ENCODE assay signal across 12 cellular contexts in genomic region chr2:111069722-111070121, GRCh38. TPM values are rescaled to one million over a fixed set of nuclear protein-coding genes. Genes with fewer than 3 reads are reported as not detected.
DNase-seq lines count a peak whose midpoint lies in the region; TF ChIP-seq lines count a peak whose summit lies in the region.
"Had no signal": no experiment of that assay in that cellular context is flagged by ENCODE, and none has a peak within 500 bp of the region (broad histone marks: within the 10 kb centered on the region; RNA-seq: fewer than 3 reads in every experiment).

No MANE protein-coding gene starts in this region.

- no peaks in the 10 kb centered on the region for H4K20me1 ChIP-seq in smooth muscle cell (ENCODE audit: low read depth)

- no peaks in the 10 kb centered on the region for H3K36me3 Mint-ChIP-seq in activated CD4-positive, alpha-beta T cell treated with anti-CD3 and anti-CD28 coated beads, Interleukin-2, amount 10 ng/mL, durations not matched to agents 24 days and 14 days (ENCODE audit: low read depth)
- H3K36me3 Mint-ChIP-seq in endothelial cell (ENCODE audit: low read depth, unreplicated experiment): no peaks in the 10 kb centered on the region

- no peaks in the 10 kb centered on the region for H3K9me3 ChIP-seq in smooth muscle cell (replicated peaks; ENCODE audit: low read depth)
- H3K9me3 ChIP-seq in colonic mucosa: no peaks in the 10 kb centered on the region

- H3K4me1 ChIP-seq in smooth muscle cell (ENCODE audit: low read depth): no peaks in the 10 kb centered on the region
- no peaks in the 10 kb centered on the region for H3K4me1 ChIP-seq in colonic mucosa

- H3K27ac Mint-ChIP-seq in activated CD4-positive, alpha-beta T cell treated with anti-CD3 and anti-CD28 coated beads, Interleukin-2, amount 10 ng/mL, durations not matched to agents 24 days and 14 days: no peak overlapping the region
- H3K27ac Mint-ChIP-seq in endothelial cell (ENCODE audit: unreplicated experiment): no peak overlapping the region
- H3K27ac Mint-ChIP-seq: natural killer cell treated with Interleukin-12 subunit alpha and Interleukin-12 subunit beta and Interleukin-15 and Interleukin-18, amount 100 ng/mL, for 72 hours had no signal

- H3K27ac ChIP-seq in smooth muscle cell (ENCODE audit: low read depth) (no peak overlapping the region), colonic mucosa (no peak overlapping the region)

- H3K36me3 ChIP-seq in smooth muscle cell (ENCODE audit: low read depth): no peaks in the 10 kb centered on the region
- no peaks in the 10 kb centered on the region for H3K36me3 ChIP-seq in colonic mucosa

- intact Hi-C loops in activated CD4-positive, alpha-beta T cell treated with anti-CD3 and anti-CD28 coated beads, Interleukin-2, amount 10 ng/mL, durations not matched to agents 24 days and 14 days (cut with micrococcal nuclease): no loop called here
- intact Hi-C loops in colonic mucosa (cut with DNase I): no loop called here

- H3K4me3 ChIP-seq in NB4 (ENCODE audit: low read depth, low read length) (no peak overlapping the region), smooth muscle cell (no peak overlapping the region), colonic mucosa (no peak overlapping the region)

- H3K9ac ChIP-seq in smooth muscle cell (ENCODE audit: low read depth) (no peak overlapping the region), colonic mucosa (ENCODE audit: low read depth in 2 of 2, low read length in 2 of 2) (no peak overlapping the region)

- WGBS in smooth muscle cell (ENCODE audit: low lambda C conversion rate): 95% methylated on average over 3 of the region's 3 CpGs

- in situ Hi-C loops in G401 (cut with HindIII; ENCODE audit: low sequenced_read_pairs): no loop called here

- no peak overlapping the region for H3K4me3 Mint-ChIP-seq in activated CD4-positive, alpha-beta T cell treated with anti-CD3 and anti-CD28 coated beads, Interleukin-2, amount 10 ng/mL, durations not matched to agents 24 days and 14 days
- H3K4me3 Mint-ChIP-seq in endothelial cell (ENCODE audit: unreplicated experiment): no peak overlapping the region
- H3K4me3 Mint-ChIP-seq: natural killer cell treated with Interleukin-12 subunit alpha and Interleukin-12 subunit beta and Interleukin-15 and Interleukin-18, amount 100 ng/mL, for 72 hours had no signal

- H3K4me1 Mint-ChIP-seq in activated CD4-positive, alpha-beta T cell treated with anti-CD3 and anti-CD28 coated beads, Interleukin-2, amount 10 ng/mL, durations not matched to agents 24 days and 14 days: peaks cover 3% of the 10 kb centered on the region
- H3K4me1 Mint-ChIP-seq in endothelial cell (ENCODE audit: unreplicated experiment): peaks cover 26% of the 10 kb centered on the region

- H3F3A ChIP-seq in smooth muscle cell (ENCODE audit: low read depth): no peaks in the 10 kb centered on the region

- no peaks in the 10 kb centered on the region for H3K9me3 Mint-ChIP-seq in activated CD4-positive, alpha-beta T cell treated with anti-CD3 and anti-CD28 coated beads, Interleukin-2, amount 10 ng/mL, durations not matched to agents 24 days and 14 days
- peaks cover 5% of the 10 kb centered on the region for H3K9me3 Mint-ChIP-seq in endothelial cell (ENCODE audit: unreplicated experiment)
- H3K9me3 Mint-ChIP-seq: natural killer cell treated with Interleukin-12 subunit alpha and Interleukin-12 subunit beta and Interleukin-15 and Interleukin-18, amount 100 ng/mL, for 72 hours had no signal

- no peaks in the 10 kb centered on the region for H3K27me3 ChIP-seq in smooth muscle cell (ENCODE audit: low read depth)
- H3K27me3 ChIP-seq in colonic mucosa: no peaks in the 10 kb centered on the region

- H3K79me2 ChIP-seq in smooth muscle cell (ENCODE audit: low read depth): no peaks in the 10 kb centered on the region

- peaks cover 55% of the 10 kb centered on the region for H3K27me3 Mint-ChIP-seq in activated CD4-positive, alpha-beta T cell treated with anti-CD3 and anti-CD28 coated beads, Interleukin-2, amount 10 ng/mL, durations not matched to agents 24 days and 14 days
- H3K27me3 Mint-ChIP-seq in endothelial cell (ENCODE audit: unreplicated experiment): no peaks in the 10 kb centered on the region

- no peak for TF ChIP-seq POLR2A in NB4 (IDR thresholded peaks at IDR 0.05; ENCODE audit: extremely low read depth, insufficient read length)

- no peak overlapping the region for H2AFZ ChIP-seq in smooth muscle cell (ENCODE audit: low read depth)

- H3K4me2 ChIP-seq in smooth muscle cell: no peak overlapping the region

- TF ChIP-seq CTCF in NB4 (IDR thresholded peaks at IDR 0.05; ENCODE audit: low read depth, low read length): peak; percentile 5
- peak; percentile 23 for TF ChIP-seq CTCF in endothelial cell (IDR thresholded peaks at IDR 0.05; ENCODE audit: unreplicated experiment)
- peak; percentile 4 for TF ChIP-seq CTCF in smooth muscle cell (IDR thresholded peaks at IDR 0.05; ENCODE audit: borderline replicate concordance, insufficient read depth, poor library complexity, severe bottlenecking)
- no peak for TF ChIP-seq CTCF in colonic mucosa (IDR thresholded peaks at IDR 0.05)

- peak; percentile 41 for DNase-seq in activated CD4-positive, alpha-beta T cell treated with anti-CD3 and anti-CD28 coated beads, Interleukin-2, amount 10 ng/mL, durations not matched to agents 24 days and 14 days
- no peak for DNase-seq in activated CD4-positive, alpha-beta T cell treated with anti-CD3 and anti-CD28 coated beads for 48 hours
- DNase-seq in NB4 (ENCODE audit: low read depth): peak; percentile 12
- no peak for DNase-seq in endothelial cell (ENCODE audit: low spot score)
- DNase-seq in smooth muscle cell (lab: John Stamatoyannopoulos, UW; ENCODE audit: unreplicated experiment): no peak
- no peak for DNase-seq in colonic mucosa
- no peak for DNase-seq in G401 (ENCODE audit: low spot score)
- no peak for DNase-seq in activated gamma-delta T cell (lab: John Stamatoyannopoulos, UW)
- DNase-seq: mammary epithelial cell; NCI-H1417; stimulated activated naive CD8-positive, alpha-beta T cell treated with anti-CD3 and anti-CD28 coated beads, Interleukin-15, Interleukin-2, amounts not matched to agents 100 U/mL and 50 U/mL, for 24 hours had no signal

RNA-seq across cellular contexts. Expression of gene BCL2L11, which starts 51.0 kb away (rescaled TPM):
- total RNA-seq in activated CD4-positive, alpha-beta T cell treated with anti-CD3 and anti-CD28 coated beads, Interleukin-2, amount 10 ng/mL, durations not matched to agents 24 days and 14 days: 193 and 219 TPM in 2 replicates
- total RNA-seq in endothelial cell (ENCODE audit: unreplicated experiment) (32.5 TPM), smooth muscle cell (7.2 and 10.0 TPM in 2 replicates), colonic mucosa (10 to 100 TPM; 21.3 to 31.7 TPM)
- polyA plus RNA-seq in smooth muscle cell: 4.9 and 6.6 TPM in 2 replicates
- total RNA-seq in G401 (2014; rRNA removed; shearing (Covaris generic)): 2.4 and 9.7 TPM in 2 replicates

Comparison
In these comparisons a context has a peak if more than half of its experiments do, and no peak if none do; other contexts are left out.
1. DNase-seq: peak in activated CD4-positive, alpha-beta T cell treated with anti-CD3 and anti-CD28 coated beads, Interleukin-2, amount 10 ng/mL, durations not matched to agents 24 days and 14 days (single experiment) and NB4 (single experiment); none in activated CD4-positive, alpha-beta T cell treated with anti-CD3 and anti-CD28 coated beads for 48 hours (single experiment), endothelial cell (single experiment), smooth muscle cell (single experiment), colonic mucosa (single experiment), G401 (single experiment) and activated gamma-delta T cell (single experiment).